ENCODE assay signal across 8 cellular contexts in genomic region chr19:17841810-17842662, GRCh38. TPM values are rescaled to one million over a fixed set of nuclear protein-coding genes. Genes with fewer than 3 reads are reported as not detected.
DNase-seq lines count a peak whose midpoint lies in the region; ATAC-seq and TF ChIP-seq lines count a peak whose summit lies in the region.

No MANE protein-coding gene starts in this region.

- ATAC-seq in HCT116: peak; percentile 89
- ATAC-seq in GM19035 (IDR thresholded peaks at IDR 0.05; ENCODE audit: unreplicated experiment): no peak

- H3K9me3 ChIP-seq in HCT116 (ENCODE audit: control insufficient read depth in 1 of 2, insufficient read depth in 1 of 2, low read depth in 1 of 2, low read length in 2 of 2): no peaks in the 10 kb centered on the region

- TF ChIP-seq RAD21 in HCT116 (IDR thresholded peaks at IDR 0.05; ENCODE audit: low read depth): no peak

- RAD21 ChIA-PET in HCT116 (lab: Charles Lee; ENCODE audit: low non-redundant PET in 1 of 2, low total read pairs in 2 of 2, uncharacterized antibody in 2 of 2, unreplicated experiment in 2 of 2): interaction anchor here in 1 of 2 experiments (1.1 kb wide), 1 partner anchor 11 kb away, joined by 4 read pairs; no protein-coding TSS in a partner anchor

- peaks cover 13% of the 10 kb centered on the region for H3K79me2 ChIP-seq in HCT116 (ENCODE audit: insufficient read depth, low read length)

- no TSS peak for BruUV-seq in HCT116 (replicated peaks; lab: Mats Ljungman, UMichigan)

- DNase-seq in 8988T (peak; percentile 99), HCT116 (ENCODE audit: low read depth, low spot score) (peak; percentile 92), SHP77 treated with DMSO at 0.1 percent for 48 hours (lab: John Stamatoyannopoulos, UW) (peak; percentile 74), astrocyte of the cerebellum (ENCODE audit: low read depth) (peak; percentile 40), hypothalamus (lab: John Stamatoyannopoulos, UW) (peak in 37 of 51 donors; percentile 3 to 78 (median 48)), retina (peak; percentile 81), KBM-7 (no peak)

- H3K4me1 ChIP-seq in HCT116 (ENCODE audit: control insufficient read depth in 1 of 2, insufficient read depth in 2 of 2, low read length in 2 of 2): peaks cover 9 to 30% of the 10 kb centered on the region in 2 experiments; a peak in 3 of 4 replicates

- peak overlapping the region; percentile 30 for H2AFZ ChIP-seq in HCT116 (ENCODE audit: low read depth, low read length, poor library complexity, severe bottlenecking)

- H3K4me2 ChIP-seq in HCT116 (ENCODE audit: low read length): peak overlapping the region; percentile 99

- H3K4me3 ChIP-seq in HCT116 (replicated peaks in 1 of 2; ENCODE audit: low read depth in 1 of 2, low read length in 2 of 2): peak overlapping the region; percentile 83 to 93
- peak overlapping the region; percentile 29 for H3K4me3 ChIP-seq in astrocyte of the cerebellum (ENCODE audit: low read depth, low read length)

- CTCF ChIA-PET in HCT116 (lab: Charles Lee): no interaction called here

- no peaks in the 10 kb centered on the region for H3K9me2 ChIP-seq in HCT116 (ENCODE audit: insufficient read depth)

- H3K36me3 ChIP-seq in HCT116 (ENCODE audit: control insufficient read depth in 1 of 2, insufficient read depth in 2 of 2, low read length in 2 of 2): no peaks in the 10 kb centered on the region

- intact Hi-C loops in HCT116 (cut with micrococcal nuclease): loop anchor here (5.0 kb wide), 1 partner anchor 45 kb away; the partner anchor contains the start of gene B3GNT3

- in situ Hi-C loops in astrocyte of the cerebellum (cut with HindIII; ENCODE audit: low sequenced_read_pairs): no loop called here
- in situ Hi-C loops in KBM-7 (cut with MboI; ENCODE audit: low pct_unique_long_range_greater_than_20kb, low sequenced_read_pairs): no loop called here

- H3K27ac ChIP-seq in HCT116 (ENCODE audit: low read depth, low read length): peak overlapping the region; percentile 93

- H4K20me1 ChIP-seq in HCT116 (ENCODE audit: insufficient read depth): no peaks in the 10 kb centered on the region

- TF ChIP-seq CTCF in HCT116 (IDR thresholded peaks at IDR 0.05 in 2 of 3, conservative IDR thresholded peaks at IDR 0.05 in 1 of 3; ENCODE audit: borderline replicate concordance in 1 of 3, insufficient read depth in 1 of 3, low read depth in 2 of 3, low read length in 2 of 3) (no peak), astrocyte of the cerebellum (IDR thresholded peaks at IDR 0.05; ENCODE audit: low read depth, low read length, missing control alignments) (no peak)

- POLR2A ChIA-PET in HCT116 (lab: Charles Lee): interaction anchor here (0.6 to 3.2 kb wide), 7 partner anchors 9 to 370 kb away, joined by 3 to 18 read pairs (median 3); partner anchors contain the start of genes B3GNT3 and RPL18A

- H3K9ac ChIP-seq in HCT116 (ENCODE audit: low read length): peak overlapping the region; percentile 100

- no peaks in the 10 kb centered on the region for H3K27me3 ChIP-seq in HCT116 (ENCODE audit: insufficient read depth, low read length)

- peak; percentile 64 for TF ChIP-seq POLR2A in HCT116 (IDR thresholded peaks at IDR 0.05; ENCODE audit: borderline replicate concordance, extremely low read depth, insufficient read depth, insufficient read length)

TF ChIP-seq in HCT116, 20 proteins besides CTCF, POLR2A, EP300 and RAD21:
- TF ChIP-seq ZNF274 (IDR thresholded peaks at IDR 0.05; ENCODE audit: low read depth, low read length): no peak
- TF ChIP-seq ZFX (IDR thresholded peaks at IDR 0.05): peak; percentile 86; the same call in 1 of the 2 replicates
- no peak for TF ChIP-seq SP1 (IDR thresholded peaks at IDR 0.05; ENCODE audit: low read depth)
- TF ChIP-seq YY1 (IDR thresholded peaks at IDR 0.05; ENCODE audit: extremely low read depth, insufficient replicate concordance, low read depth, low read length): no peak
- TF ChIP-seq POLR2AphosphoS5 (IDR thresholded peaks at IDR 0.05; ENCODE audit: low read depth, low read length): peak; percentile 90
- peak; percentile 69 for TF ChIP-seq EGR1 (IDR thresholded peaks at IDR 0.05; ENCODE audit: low read depth)
- no peak for TF ChIP-seq REST (IDR thresholded peaks at IDR 0.05; ENCODE audit: low read depth)
- no peak for TF ChIP-seq SIN3A (IDR thresholded peaks at IDR 0.05; ENCODE audit: low read depth)
- peak; percentile 94 for TF ChIP-seq MAX (IDR thresholded peaks at IDR 0.05)
- no peak for TF ChIP-seq ELF1 (IDR thresholded peaks at IDR 0.05; ENCODE audit: borderline replicate concordance, low read depth)
- TF ChIP-seq JUND (IDR thresholded peaks at IDR 0.05): no peak
- no peak for TF ChIP-seq ZBTB33 (IDR thresholded peaks at IDR 0.05; ENCODE audit: extremely low read depth, insufficient replicate concordance, low read length)
- TF ChIP-seq TCF7L2 (IDR thresholded peaks at IDR 0.05; ENCODE audit: borderline replicate concordance, extremely low read depth, insufficient read depth, insufficient read length): no peak

RNA-seq across cellular contexts. Expression of gene JAK3, which starts 5.7 kb away (rescaled TPM):
- total RNA-seq in HCT116 (2021; ENCODE audit: unreplicated experiment): 5.7 TPM
- polyA plus RNA-seq in HCT116 (2012): 3.7 and 3.8 TPM in 2 replicates

RNA-seq across cellular contexts. Expression of gene RPL18A, which starts 17.7 kb away (rescaled TPM):
- total RNA-seq in HCT116 (2021; ENCODE audit: unreplicated experiment): 3,525 TPM
- polyA plus RNA-seq in HCT116 (2012): 5,441 and 5,557 TPM in 2 replicates

RNA-seq across cellular contexts. Expression of gene INSL3, which starts 20.7 kb away (rescaled TPM):
- total RNA-seq in HCT116 (2021; ENCODE audit: unreplicated experiment): 0.96 TPM
- 0.98 and 1.7 TPM in 2 replicates for polyA plus RNA-seq in HCT116 (2012)

RNA-seq across cellular contexts. Expression of gene SLC5A5, which starts 29.7 kb away (rescaled TPM):
- total RNA-seq in HCT116 (2021; ENCODE audit: unreplicated experiment): 0.59 TPM
- 0.32 and 0.34 TPM in 2 replicates for polyA plus RNA-seq in HCT116 (2012)

RNA-seq across cellular contexts. Expression of gene B3GNT3, which starts 47.1 kb away (rescaled TPM):
- 22.2 TPM for total RNA-seq in HCT116 (2021; ENCODE audit: unreplicated experiment)
- polyA plus RNA-seq in HCT116 (2012): 30.3 and 34.5 TPM in 2 replicates
